10 cellular contexts compared by ENCODE assay signal in genomic region chr11:119371778-119372182, GRCh38. TPM values are rescaled to one million over a fixed set of nuclear protein-coding genes. Genes with fewer than 3 reads are reported as not detected.
A peak's percentile ranks its signal among the peaks of the same experiment; 100 is the strongest.
DNase-seq lines count a peak whose midpoint lies in the region; ATAC-seq, FAIRE-seq and TF ChIP-seq lines count a peak whose summit lies in the region.
"Had no signal": no experiment of that assay in that cellular context is flagged by ENCODE, and none has a peak within 500 bp of the region (broad histone marks: within the 10 kb centered on the region; RNA-seq: fewer than 3 reads in every experiment).

No MANE protein-coding gene starts in this region.

- H3K9me3 ChIP-seq in H9 (ENCODE audit: control insufficient read depth, low read depth, low read length) = no peaks in the 10 kb centered on the region
- no peaks in the 10 kb centered on the region for H3K9me3 ChIP-seq in endothelial cell of umbilical vein (replicated peaks; ENCODE audit: control insufficient read depth, insufficient read depth, low read length)

- no peaks in the 10 kb centered on the region for H3K79me1 ChIP-seq in H9 (ENCODE audit: insufficient read depth, low read depth, low read length, poor library complexity, severe bottlenecking)

- no peak overlapping the region for H3K14ac ChIP-seq in H9 (ENCODE audit: insufficient read depth, low read length)

- intact Hi-C loops in endothelial cell of umbilical vein (cut with micrococcal nuclease) = loop anchor here (5.0 kb wide), 1 partner anchor 164 kb away; the partner anchor contains the start of gene CBL

- H3K27me3 ChIP-seq in H9 (ENCODE audit: insufficient read depth, low read length) (no peaks in the 10 kb centered on the region), endothelial cell of umbilical vein (ENCODE audit: control insufficient read depth in 2 of 2, insufficient read depth in 2 of 2, low read length in 2 of 2) (peaks cover 0 to 2% of the 10 kb centered on the region in 2 experiments)

- H3K36me3 ChIP-seq in endothelial cell of umbilical vein (ENCODE audit: control insufficient read depth in 2 of 2, extremely low read depth in 1 of 2, insufficient read depth in 2 of 2, low read length in 2 of 2) = no peaks in the 10 kb centered on the region

- H3K9ac ChIP-seq in H9 (ENCODE audit: extremely low read depth, insufficient read length, low read length) (no peak overlapping the region), endothelial cell of umbilical vein (replicated peaks; ENCODE audit: extremely low read depth, insufficient read depth, low read length) (no peak overlapping the region)

- no peak overlapping the region for H3K23ac ChIP-seq in H9 (ENCODE audit: insufficient read length, low read depth, low read length)

- no peak overlapping the region for H2BK12ac ChIP-seq in H9 (ENCODE audit: insufficient read length, low read depth, low read length)

- no peak overlapping the region for H4K5ac ChIP-seq in H9 (ENCODE audit: insufficient read length, low read depth, low read length)

- no peak overlapping the region for H3K4me3 ChIP-seq in endothelial cell of umbilical vein (replicated peaks in 1 of 3; ENCODE audit: insufficient read depth in 1 of 3, low read depth in 1 of 3, low read length in 3 of 3)

- H2BK5ac ChIP-seq in H9 (ENCODE audit: insufficient read length, low read length) = no peak overlapping the region

- H3T11ph ChIP-seq in H9 (ENCODE audit: low read length) = no peak overlapping the region

- no peaks in the 10 kb centered on the region for H4K20me1 ChIP-seq in H9 (ENCODE audit: control insufficient read depth, insufficient read depth, insufficient read length)
- no peaks in the 10 kb centered on the region for H4K20me1 ChIP-seq in endothelial cell of umbilical vein (replicated peaks; ENCODE audit: control insufficient read depth, extremely low read depth, insufficient read depth, low read length)

- H2BK15ac ChIP-seq in H9 (ENCODE audit: low read depth, low read length) = no peak overlapping the region

- no peak overlapping the region for H3K56ac ChIP-seq in H9 (ENCODE audit: insufficient read length, low read depth, low read length)

- H2AFZ ChIP-seq in H9 (ENCODE audit: low read length) (no peak overlapping the region), endothelial cell of umbilical vein (ENCODE audit: low read depth, low read length) (no peak overlapping the region)

- no peaks in the 10 kb centered on the region for H3K23me2 ChIP-seq in H9 (ENCODE audit: insufficient read length, low read depth, low read length, poor library complexity, severe bottlenecking)

- FAIRE-seq in endothelial cell of umbilical vein (lab: Jason Lieb, UNC) = no peak
- FAIRE-seq: TTC549 had no signal

- no peak overlapping the region for H4K91ac ChIP-seq in H9 (ENCODE audit: insufficient read length, low read depth, low read length)

- peaks cover 25% of the 10 kb centered on the region for H3K27me3 Mint-ChIP-seq in H9 (ENCODE audit: low read depth)

- dilution Hi-C loops in endothelial cell of umbilical vein (cut with MboI; ENCODE audit: extremely low pct_ligation_motif_present, low sequenced_read_pairs) = no loop called here

- DNase-seq in H9 = peak; percentile 23
- DNase-seq in NCI-H774 (lab: John Stamatoyannopoulos, UW) = peak; percentile 23
- DNase-seq in endothelial cell of umbilical vein (ENCODE audit: low read depth, low spot score) = peak; percentile 50
- peak; percentile 56 for DNase-seq in retina
- no peak for DNase-seq in UCSD-AML1 (lab: John Stamatoyannopoulos, UW; ENCODE audit: unreplicated experiment)
- DNase-seq in stimulated activated CD4-positive, alpha-beta T cell treated with anti-CD3 and anti-CD28 coated beads, Interleukin-4, amount 100 ng/mL, for 4 hours = no peak
- no peak for DNase-seq in stimulated activated CD8-positive, alpha-beta memory T cell treated with anti-CD3 and anti-CD28 coated beads, Interleukin-4, amount 100 ng/mL, for 48 hours

- WGBS in H9 (ENCODE audit: extremely low coverage, insufficient read length, low lambda C conversion rate) = no CpG with 5 or more reads among the region's 8 CpGs

- no peak for TF ChIP-seq POLR2A in endothelial cell of umbilical vein (IDR thresholded peaks at IDR 0.05; ENCODE audit: low read depth, low read length)

- no peak overlapping the region for H3K27ac Mint-ChIP-seq in H9

- H3K18ac ChIP-seq in H9 (ENCODE audit: insufficient read length, low read depth, low read length) = no peak overlapping the region

- no TSS peak for BruUV-seq in endothelial cell of umbilical vein (replicated peaks; lab: Mats Ljungman, UMichigan)

- CTCF ChIA-PET in endothelial cell of umbilical vein (lab: Charles Lee) = interaction anchor here (1.0 to 11.7 kb wide), 6 partner anchors 9 to 103 kb away, joined by 3 to 154 read pairs (median 12); partner anchors contain the start of genes C1QTNF5 and USP2

- no peak overlapping the region for H2BK20ac ChIP-seq in H9 (ENCODE audit: low read depth, low read length, poor library complexity, severe bottlenecking)

- TF ChIP-seq CTCF in H9 (conservative IDR thresholded peaks at IDR 0.05) (peak; percentile 19; the same call in 1 of the 3 replicates), endothelial cell of umbilical vein (IDR thresholded peaks at IDR 0.05; ENCODE audit: extremely low read depth in 1 of 2, insufficient read depth in 1 of 2, low read depth in 1 of 2, low read length in 2 of 2) (peak in 1 of 2 donors; percentile 38)

- no peak overlapping the region for H2AK5ac ChIP-seq in H9 (ENCODE audit: insufficient read length, low read length)

- no peak overlapping the region; a peak in 1 of 5 replicates for H3K4me3 Mint-ChIP-seq in H9

- no peak overlapping the region for H4K8ac ChIP-seq in H9 (replicated peaks; ENCODE audit: insufficient read length, low read depth, low read length)

- H3K4me1 Mint-ChIP-seq in H9 = peaks cover 68 to 76% of the 10 kb centered on the region in 2 experiments

- H3K27ac ChIP-seq in H9 (ENCODE audit: insufficient read length, low read depth, low read length) (no peak overlapping the region), endothelial cell of umbilical vein (ENCODE audit: insufficient read depth, low read depth, low read length) (no peak overlapping the region)

- H3K9me1 ChIP-seq in endothelial cell of umbilical vein (replicated peaks; ENCODE audit: control insufficient read depth, extremely low read depth, insufficient read depth, low read length) = no peaks in the 10 kb centered on the region

- H2BK120ac ChIP-seq in H9 (ENCODE audit: low read depth, low read length, poor library complexity, severe bottlenecking) = no peak overlapping the region

- POLR2A ChIA-PET in endothelial cell of umbilical vein (lab: Charles Lee) = no interaction called here

- peaks cover 0 to 3% (median 0%) of the 10 kb centered on the region in 3 experiments; a peak in 1 of 7 replicates for H3K36me3 Mint-ChIP-seq in H9 (ENCODE audit: insufficient read depth in 1 of 3, low read depth in 3 of 3)

- H3K4me2 ChIP-seq in H9 (ENCODE audit: insufficient read depth, insufficient read length, low read length) = no peak overlapping the region
- H3K4me2 ChIP-seq in endothelial cell of umbilical vein (ENCODE audit: insufficient read depth, low read length) = no peak overlapping the region

- H3K79me2 ChIP-seq in H9 (ENCODE audit: insufficient read depth, low read length) = no peaks in the 10 kb centered on the region
- no peaks in the 10 kb centered on the region for H3K79me2 ChIP-seq in endothelial cell of umbilical vein (ENCODE audit: control insufficient read depth, insufficient read depth, low read length)

- no peak overlapping the region for H3K4ac ChIP-seq in H9 (ENCODE audit: low read depth, low read length)

- no peaks in the 10 kb centered on the region for H3K9me3 Mint-ChIP-seq in H9

- no peak for ATAC-seq in GM21390 (IDR thresholded peaks at IDR 0.05; ENCODE audit: unreplicated experiment)

- H3K4me1 ChIP-seq in H9 (ENCODE audit: insufficient read depth, low read length) = peaks cover 2% of the 10 kb centered on the region; the same call in 1 of the 2 replicates
- H3K4me1 ChIP-seq in endothelial cell of umbilical vein (ENCODE audit: control insufficient read depth, extremely low read depth, insufficient read depth, low read length) = no peaks in the 10 kb centered on the region

RNA-seq across cellular contexts. Expression of gene USP2, which starts 9.7 kb away (rescaled TPM):
- total RNA-seq in H9 (2021) (5.7 and 7.6 TPM in 2 replicates), endothelial cell of umbilical vein (1.1 and 1.2 TPM in 2 replicates)
- 0.21 and 0.22 TPM in 2 replicates for polyA plus RNA-seq in endothelial cell of umbilical vein
- polyA plus RNA-seq in endothelial cell of umbilical vein (2011; cell fraction: cytosol; rRNA removed) = 0.27 and 0.30 TPM in 2 replicates
- polyA plus RNA-seq in endothelial cell of umbilical vein (2011; cell fraction: nucleus; rRNA removed) = 0.21 and 0.35 TPM in 2 replicates
- polyA plus RNA-seq in endothelial cell of umbilical vein (2012) = 0.64 and 1.2 TPM in 2 replicates
- 0.45 and 0.53 TPM in 2 replicates for polyA minus RNA-seq in endothelial cell of umbilical vein
- 1.7 TPM for polyA minus RNA-seq in endothelial cell of umbilical vein (2011; cell fraction: cytosol; rRNA and poly(A)+ RNA removed)
- 0.29 and 0.67 TPM in 2 replicates for polyA minus RNA-seq in endothelial cell of umbilical vein (2011; cell fraction: nucleus; rRNA and poly(A)+ RNA removed)

RNA-seq across cellular contexts. Expression of gene MFRP, which starts 25.3 kb away (rescaled TPM):
- not detected in 2 replicates for total RNA-seq in H9 (2021)
- total RNA-seq in endothelial cell of umbilical vein = not detected in 2 replicates
- polyA plus RNA-seq in endothelial cell of umbilical vein = 0.03 and 0.08 TPM in 2 replicates
- 0.03 and 0.09 TPM in 2 replicates for polyA plus RNA-seq in endothelial cell of umbilical vein (2011; cell fraction: cytosol; rRNA removed)
- 0.04 TPM in 2 replicates for polyA plus RNA-seq in endothelial cell of umbilical vein (2011; cell fraction: nucleus; rRNA removed)
- not detected in 2 replicates for polyA plus RNA-seq in endothelial cell of umbilical vein (2012)
- polyA minus RNA-seq in endothelial cell of umbilical vein = 0.11 TPM in 1 of 2 replicates, not detected in the other
- not detected for polyA minus RNA-seq in endothelial cell of umbilical vein (2011; cell fraction: cytosol; rRNA and poly(A)+ RNA removed)
- polyA minus RNA-seq in endothelial cell of umbilical vein (2011; cell fraction: nucleus; rRNA and poly(A)+ RNA removed) = not detected in 2 replicates
- total RNA-seq: fibroblast of lung had no signal
- polyA plus RNA-seq: fibroblast of lung had no signal

RNA-seq across cellular contexts. Expression of gene C1QTNF5, which starts 31.1 kb away (rescaled TPM):
- total RNA-seq in H9 (2021) (0.33 and 0.59 TPM in 2 replicates), endothelial cell of umbilical vein (126 and 130 TPM in 2 replicates)
- polyA plus RNA-seq in endothelial cell of umbilical vein = 201 and 228 TPM in 2 replicates
- 125 and 160 TPM in 2 replicates for polyA plus RNA-seq in endothelial cell of umbilical vein (2011; cell fraction: cytosol; rRNA removed)
- polyA plus RNA-seq in endothelial cell of umbilical vein (2011; cell fraction: nucleus; rRNA removed) = 72.0 and 76.7 TPM in 2 replicates
- polyA plus RNA-seq in endothelial cell of umbilical vein (2012) = 98.8 and 155 TPM in 2 replicates
- polyA minus RNA-seq in endothelial cell of umbilical vein = 59.9 and 63.7 TPM in 2 replicates
- polyA minus RNA-seq in endothelial cell of umbilical vein (2011; cell fraction: cytosol; rRNA and poly(A)+ RNA removed) = not detected
- 11.6 and 24.3 TPM in 2 replicates for polyA minus RNA-seq in endothelial cell of umbilical vein (2011; cell fraction: nucleus; rRNA and poly(A)+ RNA removed)

RNA-seq across cellular contexts. Expression of gene RNF26, which starts 37.5 kb away (rescaled TPM):
- total RNA-seq in H9 (2021) (56.2 and 57.6 TPM in 2 replicates), endothelial cell of umbilical vein (37.9 and 40.1 TPM in 2 replicates)
- 41.6 and 43.8 TPM in 2 replicates for polyA plus RNA-seq in endothelial cell of umbilical vein
- 35.5 and 38.1 TPM in 2 replicates for polyA plus RNA-seq in endothelial cell of umbilical vein (2011; cell fraction: cytosol; rRNA removed)
- 15.7 and 17.7 TPM in 2 replicates for polyA plus RNA-seq in endothelial cell of umbilical vein (2011; cell fraction: nucleus; rRNA removed)
- polyA plus RNA-seq in endothelial cell of umbilical vein (2012) = 29.3 and 37.9 TPM in 2 replicates
- 44.3 and 46.7 TPM in 2 replicates for polyA minus RNA-seq in endothelial cell of umbilical vein
- 31.6 TPM for polyA minus RNA-seq in endothelial cell of umbilical vein (2011; cell fraction: cytosol; rRNA and poly(A)+ RNA removed)
- 16.9 and 20.4 TPM in 2 replicates for polyA minus RNA-seq in endothelial cell of umbilical vein (2011; cell fraction: nucleus; rRNA and poly(A)+ RNA removed)

RNA-seq across cellular contexts. Expression of gene THY1, which starts 51.2 kb away (rescaled TPM):
- 176 and 184 TPM in 2 replicates for total RNA-seq in H9 (2021)
- total RNA-seq in endothelial cell of umbilical vein = 0.75 TPM in 1 of 2 replicates, not detected in the other
- polyA plus RNA-seq in endothelial cell of umbilical vein = 1.4 and 3.1 TPM in 2 replicates
- polyA plus RNA-seq in endothelial cell of umbilical vein (2011; cell fraction: cytosol; rRNA removed) = 0.62 and 0.66 TPM in 2 replicates
- polyA plus RNA-seq in endothelial cell of umbilical vein (2011; cell fraction: nucleus; rRNA removed) = 0.17 and 0.41 TPM in 2 replicates
- not detected in 2 replicates for polyA plus RNA-seq in endothelial cell of umbilical vein (2012)
- 0.66 and 2.5 TPM in 2 replicates for polyA minus RNA-seq in endothelial cell of umbilical vein
- not detected for polyA minus RNA-seq in endothelial cell of umbilical vein (2011; cell fraction: cytosol; rRNA and poly(A)+ RNA removed)
- polyA minus RNA-seq in endothelial cell of umbilical vein (2011; cell fraction: nucleus; rRNA and poly(A)+ RNA removed) = not detected in 2 replicates

Comparison
In these comparisons a context has a peak if more than half of its experiments do, and no peak if none do; other contexts are left out.
1. DNase-seq: peak in H9 (single experiment), NCI-H774 (single experiment), endothelial cell of umbilical vein (single experiment) and retina (single experiment); none in UCSD-AML1 (single experiment), stimulated activated CD4-positive, alpha-beta T cell treated with anti-CD3 and anti-CD28 coated beads, Interleukin-4, amount 100 ng/mL, for 4 hours (0 of 2) and stimulated activated CD8-positive, alpha-beta memory T cell treated with anti-CD3 and anti-CD28 coated beads, Interleukin-4, amount 100 ng/mL, for 48 hours (single experiment).
2. RNA of gene C1QTNF5, which starts 31.1 kb away (total RNA-seq): 126 to 130 TPM in endothelial cell of umbilical vein; 0.33 to 0.59 TPM in H9; every median in the first group is over 10 times any median in the second.